Comparison of ENCODE assay signal across 12 cellular contexts in the genomic region with DNA sequence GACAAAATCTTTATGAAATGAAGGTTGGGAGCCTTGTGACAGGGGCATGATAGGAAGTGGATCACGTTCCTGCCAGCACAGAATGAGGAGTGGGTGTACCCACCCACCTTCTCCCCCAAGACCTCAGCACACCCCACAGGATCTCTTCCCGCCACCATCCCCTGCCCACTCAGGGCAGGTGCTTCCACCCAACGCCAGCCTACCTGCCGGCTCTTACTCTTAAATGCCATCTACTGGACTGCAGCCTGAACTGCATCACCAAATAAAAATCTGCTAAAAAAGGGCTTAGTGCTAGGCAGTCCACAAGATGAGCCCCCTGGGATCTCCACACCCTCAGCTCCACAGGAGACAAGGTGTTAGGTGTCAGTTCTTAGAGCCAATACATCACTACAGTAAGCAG. TPM values are rescaled to one million over a fixed set of nuclear protein-coding genes. Genes with fewer than 3 reads are reported as not detected.
DNase-seq lines count a peak whose midpoint lies in the region; ATAC-seq and TF ChIP-seq lines count a peak whose summit lies in the region.
"Had no signal": no experiment of that assay in that cellular context is flagged by ENCODE, and none has a peak within 500 bp of the region (broad histone marks: within the 10 kb centered on the region; RNA-seq: fewer than 3 reads in every experiment).

No MANE protein-coding gene starts in this region.

- no peak overlapping the region for H3K4me3 Mint-ChIP-seq in GM23338

- H3K9me3 Mint-ChIP-seq in GM23338 = peaks cover 10% of the 10 kb centered on the region

- H3K4me1 ChIP-seq in BE2C (no peaks in the 10 kb centered on the region), GM23338 (ENCODE audit: insufficient read depth) (no peaks in the 10 kb centered on the region)
- H3K4me1 ChIP-seq: gastroesophageal sphincter had no signal

- no peaks in the 10 kb centered on the region for H3K9me2 ChIP-seq in GM23338 (ENCODE audit: insufficient read depth)
- no peaks in the 10 kb centered on the region for H3K9me2 ChIP-seq in SU-DHL-6 (replicated peaks; ENCODE audit: insufficient read depth, low read length)

- H3K27ac ChIP-seq in GM23338 (ENCODE audit: low read depth) (no peak overlapping the region), SU-DHL-6 (ENCODE audit: low read depth, low read length) (no peak overlapping the region)
- H3K27ac ChIP-seq: gastroesophageal sphincter, VCaP had no signal

- H3K4me2 ChIP-seq in GM23338 (no peak overlapping the region), SU-DHL-6 (ENCODE audit: low read depth, low read length, poor library complexity, severe bottlenecking) (no peak overlapping the region)

- no peaks in the 10 kb centered on the region for H4K20me1 ChIP-seq in GM23338 (replicated peaks; ENCODE audit: insufficient read depth)
- H4K20me1 ChIP-seq in SU-DHL-6 (ENCODE audit: low read depth, low read length) = peaks cover 7% of the 10 kb centered on the region; the same call in 1 of the 2 replicates

- H3K36me3 ChIP-seq in BE2C = no peaks in the 10 kb centered on the region
- H3K36me3 ChIP-seq in GM23338 (ENCODE audit: insufficient read depth) = no peaks in the 10 kb centered on the region
- peaks cover 56% of the 10 kb centered on the region for H3K36me3 ChIP-seq in SU-DHL-6 (ENCODE audit: low read length)

- no peak for DNase-seq in BE2C
- DNase-seq in GM23338 (ENCODE audit: low spot score) = peak; percentile 71
- DNase-seq in iPS-NIHi7 (ENCODE audit: extremely low spot score) = peak; percentile 61
- no peak for DNase-seq in activated CD8-positive, alpha-beta memory T cell treated with anti-CD3 and anti-CD28 coated beads, Interleukin-2, amount 50 U/mL, for 48 hours
- DNase-seq: activated effector memory CD4-positive, alpha-beta T cell treated with Interleukin-2 at 50 U/mL for 16 hours; COR-L47 had no signal

- H3K9ac ChIP-seq in SU-DHL-6 (ENCODE audit: low read length) = no peak overlapping the region

- no peaks in the 10 kb centered on the region for H3K9me3 ChIP-seq in BE2C
- H3K9me3 ChIP-seq in SU-DHL-6 (ENCODE audit: insufficient read depth, low read length) = no peaks in the 10 kb centered on the region

- no peaks in the 10 kb centered on the region for H3K27me3 ChIP-seq in BE2C
- H3K27me3 ChIP-seq in GM23338 (ENCODE audit: insufficient read depth) = no peaks in the 10 kb centered on the region
- H3K27me3 ChIP-seq in SU-DHL-6 (ENCODE audit: low read length) = no peaks in the 10 kb centered on the region
- H3K27me3 ChIP-seq: gastroesophageal sphincter had no signal

- H2AFZ ChIP-seq in GM23338 (no peak overlapping the region), SU-DHL-6 (ENCODE audit: low read depth, low read length, severe bottlenecking) (no peak overlapping the region)

- H3K4me3 ChIP-seq in BE2C (ENCODE audit: low read depth, low read length) (no peak overlapping the region), GM23338 (no peak overlapping the region), SU-DHL-6 (ENCODE audit: insufficient read depth, low read length, poor library complexity, severe bottlenecking) (no peak overlapping the region)
- H3K4me3 ChIP-seq: gastroesophageal sphincter had no signal

- peaks cover 3% of the 10 kb centered on the region for H3K27me3 Mint-ChIP-seq in GM23338 (ENCODE audit: insufficient read depth, low read depth, poor library complexity)

- ATAC-seq in GM23338 (peak; percentile 92), GM21381 (IDR thresholded peaks at IDR 0.05; ENCODE audit: unreplicated experiment) (no peak), HG03108 (IDR thresholded peaks at IDR 0.05; ENCODE audit: unreplicated experiment) (no peak), HG02610 (IDR thresholded peaks at IDR 0.05; ENCODE audit: unreplicated experiment) (no peak)
- ATAC-seq: gastroesophageal sphincter had no signal

- H3K79me2 ChIP-seq in GM23338 (replicated peaks; ENCODE audit: insufficient read depth) (0 out of 2 replicates have a peak, but pooled peaks cover 7% of the 10 kb centered on the region), SU-DHL-6 (ENCODE audit: insufficient read depth, low read length) (peaks cover 91% of the 10 kb centered on the region)

- peaks cover 23% of the 10 kb centered on the region for H3K36me3 Mint-ChIP-seq in GM23338 (ENCODE audit: low read depth)

- no peaks in the 10 kb centered on the region for H3F3A ChIP-seq in GM23338 (replicated peaks; ENCODE audit: low read depth)
- 0 out of 2 replicates have a peak, but pooled peaks cover 8% of the 10 kb centered on the region for H3F3A ChIP-seq in SU-DHL-6 (ENCODE audit: insufficient read depth)

- TF ChIP-seq CTCF in BE2C (IDR thresholded peaks at IDR 0.05; ENCODE audit: low read depth, low read length) (peak; percentile 38), GM23338 (conservative IDR thresholded peaks at IDR 0.05; ENCODE audit: low read depth in 2 of 2) (peak; percentile 69 to 71), SU-DHL-6 (IDR thresholded peaks at IDR 0.05; ENCODE audit: insufficient read depth, low read length, poor library complexity, severe bottlenecking) (peak; percentile 85)

- H3K27ac Mint-ChIP-seq in GM23338 = no peak overlapping the region

- H3K4me1 Mint-ChIP-seq in GM23338 = no peaks in the 10 kb centered on the region; the same call in 2 of the 3 replicates

TF ChIP-seq in GM23338, 12 proteins besides CTCF, POLR2A, EP300 and RAD21 (continues in another document):
- TF ChIP-seq, protein P1, sequence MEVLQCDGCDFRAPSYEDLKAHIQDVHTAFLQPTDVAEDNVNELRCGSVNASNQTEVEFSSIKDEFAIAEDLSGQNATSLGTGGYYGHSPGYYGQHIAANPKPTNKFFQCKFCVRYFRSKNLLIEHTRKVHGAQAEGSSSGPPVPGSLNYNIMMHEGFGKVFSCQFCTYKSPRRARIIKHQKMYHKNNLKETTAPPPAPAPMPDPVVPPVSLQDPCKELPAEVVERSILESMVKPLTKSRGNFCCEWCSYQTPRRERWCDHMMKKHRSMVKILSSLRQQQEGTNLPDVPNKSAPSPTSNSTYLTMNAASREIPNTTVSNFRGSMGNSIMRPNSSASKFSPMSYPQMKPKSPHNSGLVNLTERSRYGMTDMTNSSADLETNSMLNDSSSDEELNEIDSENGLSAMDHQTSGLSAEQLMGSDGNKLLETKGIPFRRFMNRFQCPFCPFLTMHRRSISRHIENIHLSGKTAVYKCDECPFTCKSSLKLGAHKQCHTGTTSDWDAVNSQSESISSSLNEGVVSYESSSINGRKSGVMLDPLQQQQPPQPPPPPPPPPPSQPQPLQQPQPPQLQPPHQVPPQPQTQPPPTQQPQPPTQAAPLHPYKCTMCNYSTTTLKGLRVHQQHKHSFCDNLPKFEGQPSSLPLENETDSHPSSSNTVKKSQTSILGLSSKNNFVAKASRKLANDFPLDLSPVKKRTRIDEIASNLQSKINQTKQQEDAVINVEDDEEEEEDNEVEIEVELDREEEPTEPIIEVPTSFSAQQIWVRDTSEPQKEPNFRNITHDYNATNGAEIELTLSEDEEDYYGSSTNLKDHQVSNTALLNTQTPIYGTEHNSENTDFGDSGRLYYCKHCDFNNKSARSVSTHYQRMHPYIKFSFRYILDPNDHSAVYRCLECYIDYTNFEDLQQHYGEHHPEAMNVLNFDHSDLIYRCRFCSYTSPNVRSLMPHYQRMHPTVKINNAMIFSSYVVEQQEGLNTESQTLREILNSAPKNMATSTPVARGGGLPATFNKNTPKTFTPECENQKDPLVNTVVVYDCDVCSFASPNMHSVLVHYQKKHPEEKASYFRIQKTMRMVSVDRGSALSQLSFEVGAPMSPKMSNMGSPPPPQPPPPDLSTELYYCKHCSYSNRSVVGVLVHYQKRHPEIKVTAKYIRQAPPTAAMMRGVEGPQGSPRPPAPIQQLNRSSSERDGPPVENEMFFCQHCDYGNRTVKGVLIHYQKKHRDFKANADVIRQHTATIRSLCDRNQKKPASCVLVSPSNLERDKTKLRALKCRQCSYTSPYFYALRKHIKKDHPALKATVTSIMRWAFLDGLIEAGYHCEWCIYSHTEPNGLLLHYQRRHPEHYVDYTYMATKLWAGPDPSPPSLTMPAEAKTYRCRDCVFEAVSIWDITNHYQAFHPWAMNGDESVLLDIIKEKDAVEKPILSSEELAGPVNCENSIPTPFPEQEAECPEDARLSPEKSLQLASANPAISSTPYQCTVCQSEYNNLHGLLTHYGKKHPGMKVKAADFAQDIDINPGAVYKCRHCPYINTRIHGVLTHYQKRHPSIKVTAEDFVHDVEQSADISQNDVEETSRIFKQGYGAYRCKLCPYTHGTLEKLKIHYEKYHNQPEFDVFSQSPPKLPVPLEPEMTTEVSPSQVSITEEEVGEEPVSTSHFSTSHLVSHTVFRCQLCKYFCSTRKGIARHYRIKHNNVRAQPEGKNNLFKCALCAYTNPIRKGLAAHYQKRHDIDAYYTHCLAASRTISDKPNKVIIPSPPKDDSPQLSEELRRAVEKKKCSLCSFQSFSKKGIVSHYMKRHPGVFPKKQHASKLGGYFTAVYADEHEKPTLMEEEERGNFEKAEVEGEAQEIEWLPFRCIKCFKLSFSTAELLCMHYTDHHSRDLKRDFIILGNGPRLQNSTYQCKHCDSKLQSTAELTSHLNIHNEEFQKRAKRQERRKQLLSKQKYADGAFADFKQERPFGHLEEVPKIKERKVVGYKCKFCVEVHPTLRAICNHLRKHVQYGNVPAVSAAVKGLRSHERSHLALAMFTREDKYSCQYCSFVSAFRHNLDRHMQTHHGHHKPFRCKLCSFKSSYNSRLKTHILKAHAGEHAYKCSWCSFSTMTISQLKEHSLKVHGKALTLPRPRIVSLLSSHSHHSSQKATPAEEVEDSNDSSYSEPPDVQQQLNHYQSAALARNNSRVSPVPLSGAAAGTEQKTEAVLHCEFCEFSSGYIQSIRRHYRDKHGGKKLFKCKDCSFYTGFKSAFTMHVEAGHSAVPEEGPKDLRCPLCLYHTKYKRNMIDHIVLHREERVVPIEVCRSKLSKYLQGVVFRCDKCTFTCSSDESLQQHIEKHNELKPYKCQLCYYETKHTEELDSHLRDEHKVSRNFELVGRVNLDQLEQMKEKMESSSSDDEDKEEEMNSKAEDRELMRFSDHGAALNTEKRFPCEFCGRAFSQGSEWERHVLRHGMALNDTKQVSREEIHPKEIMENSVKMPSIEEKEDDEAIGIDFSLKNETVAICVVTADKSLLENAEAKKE (CRISPR knock-in tag; IDR thresholded peaks at IDR 0.05) = no peak

RNA-seq across cellular contexts. Expression of a gene that starts 20.6 kb away (rescaled TPM):
- 17.9 TPM for polyA plus RNA-seq in BE2C (2012; ENCODE audit: insufficient read depth, insufficient read length, low read depth)
- total RNA-seq in GM23338 (2014; rRNA removed; shearing (Covaris generic)) = 12.1 and 13.6 TPM in 2 replicates
- 18.7 and 20.1 TPM in 2 replicates for polyA plus RNA-seq in GM23338 (2016; fragmentation: Nextera tagmentation; extraction: Ambion mirVana)

Comparison
In these comparisons a context has a peak if more than half of its experiments do, and no peak if none do; other contexts are left out.
1. DNase-seq: peak in GM23338 (single experiment) and iPS-NIHi7 (single experiment); none in BE2C (single experiment) and activated CD8-positive, alpha-beta memory T cell treated with anti-CD3 and anti-CD28 coated beads, Interleukin-2, amount 50 U/mL, for 48 hours (single experiment).
2. Peak in every context shown above with its lines, with median percentiles within 50 percentile points of each other: CTCF ChIP-seq.